Comparison of ENCODE assay signal across 9 cellular contexts in the genomic region with DNA sequence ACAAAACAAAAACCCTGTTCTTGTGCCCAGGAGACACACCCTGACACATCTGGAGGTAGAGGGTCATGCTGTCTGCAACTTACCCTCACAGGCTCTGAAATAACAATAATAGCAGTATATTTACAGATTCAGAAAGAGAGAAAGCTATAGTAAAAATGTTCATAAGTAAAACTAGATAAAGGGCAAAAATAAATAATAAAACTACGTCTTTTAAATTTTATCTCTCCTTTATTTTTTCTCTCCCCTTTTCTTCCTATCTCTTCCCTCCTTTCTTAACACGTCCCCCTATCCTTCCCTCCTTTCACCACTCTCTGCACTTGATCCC. TPM values are rescaled to one million over a fixed set of nuclear protein-coding genes. Genes with fewer than 3 reads are reported as not detected.
A peak's percentile ranks its signal among the peaks of the same experiment; 100 is the strongest.
DNase-seq lines count a peak whose midpoint lies in the region; ATAC-seq and TF ChIP-seq lines count a peak whose summit lies in the region.
"Not testable (repeated sequence)": the region's sequence is repeated elsewhere in the genome, so short reads cannot be mapped to it uniquely, and the experiment has no call there.
"Had no signal": no experiment of that assay in that cellular context is flagged by ENCODE, and none has a peak within 500 bp of the region (broad histone marks: within the 10 kb centered on the region; RNA-seq: fewer than 3 reads in every experiment).

No MANE protein-coding gene starts in this region.

- intact Hi-C loops in A673 (cut with micrococcal nuclease; ENCODE audit: unreplicated experiment) (loop anchor here (5.0 kb wide), 1 partner anchor 91 kb away; a partner anchor contains a TSS), activated B cell treated with CpG ODN at 0.5 μM for 24 hours (cut with micrococcal nuclease) (loop anchor here (1.0 to 10.0 kb wide), 3 partner anchors 91 to 337 kb away; a partner anchor contains a TSS)

- not testable (repeated sequence) for H3K36me3 ChIP-seq in A673 (ENCODE audit: insufficient read depth, low read length, poor library complexity, severe bottlenecking); HUES48 (ENCODE audit: control insufficient read depth, insufficient read depth, low read length); iPS DF 6.9 (ENCODE audit: control insufficient read depth, insufficient read depth, low read length); parathyroid adenoma (ENCODE audit: control insufficient read depth, insufficient read depth, low read length)

- H3K4me1 ChIP-seq in A673 (ENCODE audit: insufficient read depth, low read length, poor library complexity, severe bottlenecking); HUES48 (ENCODE audit: control insufficient read depth, insufficient read depth, low read length); iPS DF 6.9 (ENCODE audit: control insufficient read depth, insufficient read depth, low read length); parathyroid adenoma: not testable (repeated sequence)

- TF ChIP-seq CTCF in A673 (conservative IDR thresholded peaks at IDR 0.05; ENCODE audit: low read depth, low read length); activated B cell treated with CpG ODN at 0.5 μM for 24 hours (IDR thresholded peaks at IDR 0.05); cardiac fibroblast (IDR thresholded peaks at IDR 0.05; ENCODE audit: low read depth, low read length); parathyroid adenoma (IDR thresholded peaks at IDR 0.05): not testable (repeated sequence)

- CTCF ChIA-PET in A673 (lab: Charles Lee) (interaction anchor here (1.7 kb wide), 1 partner anchor 103 kb away, joined by 4 read pairs; no protein-coding TSS in a partner anchor), activated B cell treated with CpG ODN at 0.5 μM for 24 hours (lab: Charles Lee) (interaction anchor here (1.5 to 3.9 kb wide), 3 partner anchors 48 to 104 kb away, joined by 3 to 21 read pairs (median 15); a partner anchor contains a TSS)

- peak overlapping the region; percentile 82 for H3K4me2 ChIP-seq in parathyroid adenoma (ENCODE audit: low read length)

- H3K79me2 ChIP-seq in parathyroid adenoma, result not testable (repeated sequence)

- POLR2A ChIA-PET in A673 (lab: Charles Lee; ENCODE audit: low non-redundant PET), result not testable (repeated sequence)
- POLR2A ChIA-PET in activated B cell treated with CpG ODN at 0.5 μM for 24 hours (lab: Charles Lee), result interaction anchor here (0.5 to 3.4 kb wide), 6 partner anchors 31 to 1313 kb away, joined by 3 to 46 read pairs (median 12); a partner anchor contains a TSS

- H3K27me3 ChIP-seq in A673 (replicated peaks; ENCODE audit: insufficient read depth, low read depth, low read length, poor library complexity); iPS DF 6.9 (ENCODE audit: control insufficient read depth, insufficient read depth, low read length); parathyroid adenoma (ENCODE audit: control insufficient read depth, insufficient read depth, low read length): not testable (repeated sequence)
- peaks cover 25% of the 10 kb centered on the region for H3K27me3 ChIP-seq in HUES48 (ENCODE audit: control insufficient read depth, insufficient read depth, low read length)

- peak overlapping the region; percentile 92 for H3K27ac Mint-ChIP-seq in activated B cell treated with CpG ODN at 0.5 μM for 24 hours

- H2AFZ ChIP-seq in parathyroid adenoma, result peak overlapping the region; percentile 86

- H3K4me3 Mint-ChIP-seq in activated B cell treated with CpG ODN at 0.5 μM for 24 hours, result peak overlapping the region; percentile 90

- not testable (repeated sequence) for DNase-seq in A673 (ENCODE audit: low spot score); activated B cell treated with CpG ODN at 0.5 μM for 24 hours; cardiac fibroblast (ENCODE audit: low read depth in 2 of 2); iPS DF 6.9 (ENCODE audit: low read depth, low spot score)

- not testable (repeated sequence) for H3K9me3 ChIP-seq in A673 (ENCODE audit: low read depth, low read length, poor library complexity, severe bottlenecking); HUES48 (ENCODE audit: control insufficient read depth, insufficient read depth, low read length); iPS DF 6.9 (ENCODE audit: control insufficient read depth, insufficient read depth, low read length); parathyroid adenoma (ENCODE audit: control insufficient read depth, low read length)

- H3K9me3 Mint-ChIP-seq in activated B cell treated with CpG ODN at 0.5 μM for 24 hours, result not testable (repeated sequence)

- H3K4me1 Mint-ChIP-seq in activated B cell treated with CpG ODN at 0.5 μM for 24 hours, result peaks cover 48% of the 10 kb centered on the region

- not testable (repeated sequence) for H3K27ac ChIP-seq in A673 (ENCODE audit: low read depth, low read length, poor library complexity, severe bottlenecking); HUES48 (ENCODE audit: low read depth, low read length); iPS DF 6.9 (ENCODE audit: low read length); parathyroid adenoma

- not testable (repeated sequence) for H3K9ac ChIP-seq in HUES48 (ENCODE audit: low read depth, low read length); parathyroid adenoma

- not testable (repeated sequence) for BruUV-seq in A673 (replicated peaks; lab: Mats Ljungman, UMichigan)

- not testable (repeated sequence) for H3K36me3 Mint-ChIP-seq in activated B cell treated with CpG ODN at 0.5 μM for 24 hours (ENCODE audit: low read depth)

- H3K27me3 Mint-ChIP-seq in activated B cell treated with CpG ODN at 0.5 μM for 24 hours, result not testable (repeated sequence)

- H3K4me3 ChIP-seq in A673 (ENCODE audit: low read depth, low read length, poor library complexity, severe bottlenecking) (peak overlapping the region; percentile 78), HUES48 (ENCODE audit: low read depth, low read length) (peak overlapping the region; percentile 77), cardiac fibroblast (replicated peaks in 1 of 2; ENCODE audit: low read depth in 2 of 2, low read length in 2 of 2) (peak overlapping the region; percentile 65 to 73), iPS DF 6.9 (ENCODE audit: low read length) (peak overlapping the region; percentile 42; the same call in 1 of the 2 replicates), parathyroid adenoma (ENCODE audit: low read depth, low read length) (peak overlapping the region; percentile 59)

- WGBS in iPS DF 6.9 (ENCODE audit: insufficient coverage, insufficient read length), result 100% methylated on average over 1 of the region's 2 CpGs

- ATAC-seq in activated B cell treated with CpG ODN at 0.5 μM for 24 hours (ENCODE audit: low read depth), result not testable (repeated sequence)

RNA-seq across cellular contexts. Expression of a gene that starts 4.4 kb away (rescaled TPM):
- total RNA-seq in A673 (2021), result 11.1 and 12.7 TPM in 2 replicates
- total RNA-seq in activated B cell treated with CpG ODN at 0.5 μM for 24 hours, result 17.2 and 17.6 TPM in 2 replicates

RNA-seq across cellular contexts. Expression of a gene that starts 35.2 kb away (rescaled TPM):
- total RNA-seq in A673 (2021) (not detected in 2 replicates), activated B cell treated with CpG ODN at 0.5 μM for 24 hours (not detected in 2 replicates)
- total RNA-seq: activated CD8-positive, alpha-beta memory T cell treated with anti-CD3 and anti-CD28 coated beads for 36 hours; body of pancreas; mucosa of gallbladder had no signal

RNA-seq across cellular contexts. Expression of a gene that starts 48.3 kb away (rescaled TPM):
- total RNA-seq in A673 (2021) (558 and 594 TPM in 2 replicates), activated B cell treated with CpG ODN at 0.5 μM for 24 hours (431 and 484 TPM in 2 replicates)

RNA-seq across cellular contexts. Expression of a gene that starts 52.9 kb away (rescaled TPM):
- total RNA-seq in A673 (2021) (2.5 and 3.1 TPM in 2 replicates), activated B cell treated with CpG ODN at 0.5 μM for 24 hours (1.9 and 3.2 TPM in 2 replicates)

RNA-seq across cellular contexts. Expression of a gene that starts 53.9 kb away (rescaled TPM):
- total RNA-seq in A673 (2021) (15.7 and 17.2 TPM in 2 replicates), activated B cell treated with CpG ODN at 0.5 μM for 24 hours (11.7 and 16.7 TPM in 2 replicates)
